27 cellular contexts compared by ENCODE assay signal in the genomic region with DNA sequence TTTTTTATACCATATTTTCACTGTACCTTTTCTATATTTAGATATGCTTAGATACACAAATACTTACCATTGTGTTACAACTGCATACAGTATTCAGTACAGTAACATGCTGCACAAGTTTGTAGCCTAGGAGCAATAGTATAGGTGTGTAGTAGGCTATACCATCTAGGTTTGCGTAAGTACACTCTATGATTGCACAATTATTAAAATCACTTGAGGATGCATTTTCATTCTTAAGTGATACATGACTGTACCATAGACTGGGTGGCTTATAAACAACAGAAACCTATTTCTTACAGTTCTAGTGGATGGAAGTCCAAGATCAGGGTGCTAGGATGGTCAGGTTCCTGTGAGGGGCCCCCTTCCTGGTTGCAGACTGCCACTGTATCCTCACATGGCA.
"Had no signal": no experiment of that assay in that cellular context is flagged by ENCODE, and none has a peak within 500 bp of the region (broad histone marks: within the 10 kb centered on the region; RNA-seq: fewer than 3 reads in every experiment).

No MANE protein-coding gene starts in this region.

- H3K9me3 ChIP-seq: lower lobe of right lung, ovary, right atrium auricular region, stomach, testis, thyroid gland, transverse colon, upper lobe of left lung, vagina had no signal

- H3K36me3 ChIP-seq: lower lobe of right lung, ovary, right atrium auricular region, stomach, thyroid gland, transverse colon, upper lobe of left lung, vagina had no signal

- H3K4me3 ChIP-seq: lower lobe of right lung, ovary, right atrium auricular region, skin epidermis, stomach, testis, thyroid gland, transverse colon, upper lobe of left lung, vagina had no signal

- H3K27ac ChIP-seq: lower lobe of right lung, ovary, right atrium auricular region, skin epidermis, stomach, testis, thyroid gland, transverse colon, upper lobe of left lung, vagina had no signal

- FAIRE-seq: keratinocyte had no signal

- DNase-seq: hippocampal formation; kidney glomerular epithelial cell; left cardiac atrium; left ventricle myocardium superior; lower lobe of right lung; mesendoderm; naive B cell; natural killer cell; nephron progenitor cell; ovary; stimulated activated CD4-positive, alpha-beta T cell treated with anti-CD3 and anti-CD28 coated beads, Interleukin-12 subunit alpha, Interleukin-12 subunit beta, amount 100 ng/mL, for 4 hours; stimulated activated CD4-positive, alpha-beta T cell treated with anti-CD3 and anti-CD28 coated beads, Interleukin-15, amount 100 ng/mL, for 24 hours; stimulated activated CD4-positive, alpha-beta T cell treated with anti-CD3 and anti-CD28 coated beads, Interleukin-2, amount 100 ng/mL, for 24 hours; stimulated activated CD4-positive, alpha-beta T cell treated with anti-CD3 and anti-CD28 coated beads, Interleukin-4, amount 100 ng/mL, for 1 hour; stimulated activated naive B cell treated with anti-CD40 and anti-IgM and Interleukin-4, amounts not matched to agents 10 μg/mL and 1 μg/mL and 100 μg/mL, for 72 hours; stimulated activated naive CD8-positive, alpha-beta T cell treated with anti-CD3 and anti-CD28 coated beads, Interleukin-15, Interleukin-2, amounts not matched to agents 100 U/mL and 50 U/mL, for 24 hours; stomach; testis; thyroid gland; transverse colon; upper lobe of left lung had no signal

- H3K4me1 ChIP-seq: lower lobe of right lung, right atrium auricular region, testis, thyroid gland, transverse colon, upper lobe of left lung, vagina had no signal

- ATAC-seq: left cardiac atrium; left lobe of liver; left ventricle myocardium superior; lower lobe of right lung; natural killer cell; sciatic nerve; stimulated activated naive B cell treated with anti-CD40 and anti-IgM and Interleukin-4, amounts not matched to agents 10 μg/mL and 1 μg/mL and 100 μg/mL, for 72 hours; stimulated activated naive CD8-positive, alpha-beta T cell treated with anti-CD3 and anti-CD28 coated beads, Interleukin-15, Interleukin-2, amounts not matched to agents 100 U/mL and 50 U/mL, for 24 hours had no signal

- H3K27me3 ChIP-seq: ovary, right atrium auricular region, stomach, testis, thyroid gland, transverse colon, upper lobe of left lung, vagina had no signal
